23 cellular contexts compared by ENCODE assay signal in genomic region chr20:4929686-4930397, GRCh38.
DNase-seq lines count a peak whose midpoint lies in the region; TF ChIP-seq lines count a peak whose summit lies in the region.
"Had no signal": no experiment of that assay in that cellular context is flagged by ENCODE, and none has a peak within 500 bp of the region (broad histone marks: within the 10 kb centered on the region; RNA-seq: fewer than 3 reads in every experiment).

No MANE protein-coding gene starts in this region.

- H3K4me3 ChIP-seq in HL-60 (replicated peaks; ENCODE audit: insufficient read depth, low read length) (no peak overlapping the region), epithelial cell of esophagus (ENCODE audit: low read length) (no peak overlapping the region)
- H3K4me3 ChIP-seq: breast epithelium, gastroesophageal sphincter, lung, SJSA1, spleen had no signal

- H3K27me3 ChIP-seq in HL-60 (ENCODE audit: insufficient read depth, poor library complexity, severe bottlenecking), result no peaks in the 10 kb centered on the region
- H3K27me3 ChIP-seq: breast epithelium, gastroesophageal sphincter, SJSA1, spleen had no signal

- no peak for TF ChIP-seq CTCF in HL-60 (IDR thresholded peaks at IDR 0.05; ENCODE audit: insufficient read depth, low read length)
- no peak for TF ChIP-seq CTCF in epithelial cell of esophagus (IDR thresholded peaks at IDR 0.05; ENCODE audit: insufficient read depth, low read depth, low read length, missing control alignments)

- H3K27ac ChIP-seq in HL-60 (replicated peaks), result no peak overlapping the region
- H3K27ac ChIP-seq: breast epithelium, gastroesophageal sphincter, SJSA1, spleen had no signal

- DNase-seq in EH (ENCODE audit: low read depth), result peak; percentile 24
- DNase-seq in HL-60 (ENCODE audit: low read depth in 1 of 2, low spot score in 1 of 2), result peak; percentile 25 to 30
- peak; percentile 40 for DNase-seq in RPMI7951 (ENCODE audit: low read depth)
- DNase-seq in epithelial cell of esophagus (ENCODE audit: low read depth), result peak; percentile 40
- DNase-seq in epidermal melanocyte (ENCODE audit: insufficient read length, low spot score), result no peak
- no peak for DNase-seq in activated CD4-positive, alpha-beta T cell treated with anti-CD3 and anti-CD28 coated beads, Interleukin-2, amount 50 U/mL, for 1 hour
- no peak for DNase-seq in Kasumi-1 (lab: John Stamatoyannopoulos, UW)
- DNase-seq in HuH-7.5 (ENCODE audit: low spot score), result no peak
- DNase-seq: activated CD4-positive, CD25-positive, alpha-beta regulatory T cell treated with anti-CD3 and anti-CD28 coated beads, Interleukin-2, amount 50 U/mL, for 72 hours; CD8-positive, alpha-beta memory T cell; DMS53; kidney; NCI-H1436 treated with DMSO at 0.1 percent for 48 hours; NCI-H526; occipital lobe; PC-3; spleen; stimulated activated CD4-positive, alpha-beta T cell treated with anti-CD3 and anti-CD28 coated beads, Interleukin-4, amount 100 ng/mL, for 4 hours; trophoblast cell had no signal

Comparison
In these comparisons a context has a peak if more than half of its experiments do, and no peak if none do; other contexts are left out.
1. DNase-seq: peak in EH (single experiment), HL-60 (2 of 2), RPMI7951 (single experiment) and epithelial cell of esophagus (single experiment); none in epidermal melanocyte (single experiment), activated CD4-positive, alpha-beta T cell treated with anti-CD3 and anti-CD28 coated beads, Interleukin-2, amount 50 U/mL, for 1 hour (single experiment), Kasumi-1 (0 of 2) and HuH-7.5 (single experiment).